22 cellular contexts compared by ENCODE assay signal in genomic region chr20:12287575-12287974, GRCh38.
DNase-seq lines count a peak whose midpoint lies in the region; ATAC-seq, FAIRE-seq and TF ChIP-seq lines count a peak whose summit lies in the region.
"Had no signal": no experiment of that assay in that cellular context is flagged by ENCODE, and none has a peak within 500 bp of the region (broad histone marks: within the 10 kb centered on the region; RNA-seq: fewer than 3 reads in every experiment).

No MANE protein-coding gene starts in this region.

- peak; percentile 8 for TF ChIP-seq CTCF in bronchial epithelial cell (IDR thresholded peaks at IDR 0.05; ENCODE audit: insufficient read depth, low read length, severe bottlenecking)

- no peaks in the 10 kb centered on the region for H3K27me3 ChIP-seq in bronchial epithelial cell (ENCODE audit: control insufficient read depth, insufficient read depth, low read length)
- H3K27me3 ChIP-seq: adrenal gland, esophagus squamous epithelium, upper lobe of right lung had no signal

- H3K36me3 ChIP-seq in bronchial epithelial cell (ENCODE audit: control insufficient read depth, insufficient read depth, low read length), result no peaks in the 10 kb centered on the region
- H3K36me3 ChIP-seq: adrenal gland, esophagus squamous epithelium, upper lobe of right lung, WERI-Rb-1 had no signal

- H3K4me3 ChIP-seq in bronchial epithelial cell (ENCODE audit: low read depth, low read length), result no peak overlapping the region
- H3K4me3 ChIP-seq: adrenal gland, esophagus squamous epithelium, upper lobe of right lung had no signal

- no peak for ATAC-seq in GM19455 (IDR thresholded peaks at IDR 0.05; ENCODE audit: unreplicated experiment)
- ATAC-seq: T-helper 17 cell, upper lobe of right lung had no signal

- DNase-seq in SIG-M5 treated with dmso at 0.1 percent for 504 hours (lab: John Stamatoyannopoulos, UW; ENCODE audit: unreplicated experiment), result peak; percentile 7
- DNase-seq in SIG-M5 (lab: John Stamatoyannopoulos, UW), result no peak
- peak; percentile 75 for DNase-seq in bronchial epithelial cell (ENCODE audit: low read depth)
- DNase-seq in kidney tubule cell (ENCODE audit: low spot score), result peak; percentile 74
- DNase-seq in ecto neural progenitor cell (ENCODE audit: low spot score), result no peak
- no peak for DNase-seq in activated effector memory CD4-positive, alpha-beta T cell treated with Interleukin-2 at 50 U/mL for 16 hours
- no peak for DNase-seq in DMS53 treated with DMSO at 0.1 percent for 48 hours (lab: John Stamatoyannopoulos, UW; ENCODE audit: unreplicated experiment)
- DNase-seq: activated CD4-positive, alpha-beta T cell treated with anti-CD3 and anti-CD28 coated beads, Interleukin-2, amount 50 U/mL, for 4 hours; activated CD8-positive, alpha-beta memory T cell treated with anti-CD3 and anti-CD28 coated beads, Interleukin-2, amount 50 U/mL, for 48 hours; activated gamma-delta T cell; adrenal gland; CD8-positive, alpha-beta memory T cell; effector CD4-positive, alpha-beta T cell; esophagus squamous epithelium; NCI-H187; NCI-H2227 treated with DMSO at 0.1 percent for 48 hours; NCI-H774; SHP77 treated with DMSO at 0.1 percent for 48 hours; T-helper 17 cell; upper lobe of right lung; WERI-Rb-1 had no signal

- FAIRE-seq in bronchial epithelial cell (lab: Jason Lieb, UNC), result no peak

Comparison
In these comparisons a context has a peak if more than half of its experiments do, and no peak if none do; other contexts are left out.
1. DNase-seq: peak in SIG-M5 treated with dmso at 0.1 percent for 504 hours (single experiment), bronchial epithelial cell (single experiment) and kidney tubule cell (single experiment); none in SIG-M5 (single experiment), ecto neural progenitor cell (single experiment), activated effector memory CD4-positive, alpha-beta T cell treated with Interleukin-2 at 50 U/mL for 16 hours (single experiment) and DMS53 treated with DMSO at 0.1 percent for 48 hours (single experiment).